10 cellular contexts compared by ENCODE assay signal in genomic region chr5:119354522-119355243, GRCh38. TPM values are rescaled to one million over a fixed set of nuclear protein-coding genes. Genes with fewer than 3 reads are reported as not detected.
DNase-seq lines count a peak whose midpoint lies in the region; ATAC-seq and TF ChIP-seq lines count a peak whose summit lies in the region.
"Had no signal": no experiment of that assay in that cellular context is flagged by ENCODE, and none has a peak within 500 bp of the region (broad histone marks: within the 10 kb centered on the region; RNA-seq: fewer than 3 reads in every experiment).

No MANE protein-coding gene starts in this region.

- H3K9me2 ChIP-seq in GM23338 (ENCODE audit: insufficient read depth): no peaks in the 10 kb centered on the region; the same call in 1 of the 2 replicates

- no peak overlapping the region for H3K4me3 Mint-ChIP-seq in GM23338
- H3K4me3 Mint-ChIP-seq in activated T-helper 17 cell treated with anti-CD3 and anti-CD28 coated beads, Interleukin-2, amount 50 U/mL, for 72 hours: peak overlapping the region; percentile 85
- H3K4me3 Mint-ChIP-seq in mesothelial cell of epicardium: peak overlapping the region; percentile 91

- H3K9ac ChIP-seq in BLaER1 treated with 17β-estradiol and CSF1 and Interleukin-3, amounts not matched to agents 10 nM and 100 nM: peak overlapping the region in 9 of 11 experiments; percentile 73 to 82 (median 79); a peak in 13 of 22 replicates

- peak overlapping the region in 9 of 10 experiments; percentile 63 to 83 (median 66); a peak in 16 of 20 replicates for H3K4me3 ChIP-seq in BLaER1 treated with 17β-estradiol and CSF1 and Interleukin-3, amounts not matched to agents 10 nM and 100 nM
- H3K4me3 ChIP-seq in GM23338 (peak overlapping the region; percentile 67), WERI-Rb-1 (ENCODE audit: low read depth, low read length) (no peak overlapping the region)

- H3K9me3 Mint-ChIP-seq in GM23338 (no peaks in the 10 kb centered on the region), mesothelial cell of epicardium (no peaks in the 10 kb centered on the region)
- H3K9me3 Mint-ChIP-seq in activated T-helper 17 cell treated with anti-CD3 and anti-CD28 coated beads, Interleukin-2, amount 50 U/mL, for 72 hours: no peaks in the 10 kb centered on the region

- peak overlapping the region; percentile 64 to 91 (median 76) for H3K4me2 ChIP-seq in BLaER1 treated with 17β-estradiol and CSF1 and Interleukin-3, amounts not matched to agents 10 nM and 100 nM
- peak overlapping the region; percentile 86 for H3K4me2 ChIP-seq in GM23338

- peak overlapping the region in 8 of 11 experiments; percentile 28 to 85 (median 74); a peak in 10 of 22 replicates for H3K27ac ChIP-seq in BLaER1 treated with 17β-estradiol and CSF1 and Interleukin-3, amounts not matched to agents 10 nM and 100 nM
- H3K27ac ChIP-seq in GM23338 (ENCODE audit: low read depth): no peak overlapping the region
- H3K27ac ChIP-seq in WERI-Rb-1: no peak overlapping the region
- H3K27ac ChIP-seq: HL-60 had no signal

- peaks cover 46 to 61% (median 54%) of the 10 kb centered on the region in 10 experiments for H3K4me1 ChIP-seq in BLaER1 treated with 17β-estradiol and CSF1 and Interleukin-3, amounts not matched to agents 10 nM and 100 nM
- H3K4me1 ChIP-seq in GM23338 (ENCODE audit: insufficient read depth): peaks cover 64% of the 10 kb centered on the region

- ATAC-seq in GM23338 (peak; percentile 2; the same call in 2 of the 3 replicates), HG02623 (IDR thresholded peaks at IDR 0.05; ENCODE audit: unreplicated experiment) (no peak)
- ATAC-seq in activated T-helper 17 cell treated with anti-CD3 and anti-CD28 coated beads, Interleukin-2, amount 50 U/mL, for 72 hours (replicated peaks): no peak

- DNase-seq in GM23338 (ENCODE audit: low spot score) (no peak), mesothelial cell of epicardium (ENCODE audit: low spot score in 2 of 2, unreplicated experiment in 2 of 2) (no peak), WERI-Rb-1 (no peak), NCI-H1436 treated with DMSO at 0.1 percent for 48 hours (lab: John Stamatoyannopoulos, UW) (no peak), hippocampal formation (lab: John Stamatoyannopoulos, UW) (no peak)
- DNase-seq: NCI-H774 had no signal

- H2AFZ ChIP-seq in GM23338: 0 out of 2 replicates have a peak overlapping the region, but pooled peaks have one; percentile 26

- H3K36me3 Mint-ChIP-seq in GM23338 (ENCODE audit: low read depth) (no peaks in the 10 kb centered on the region), mesothelial cell of epicardium (no peaks in the 10 kb centered on the region)
- peaks cover 67% of the 10 kb centered on the region for H3K36me3 Mint-ChIP-seq in activated T-helper 17 cell treated with anti-CD3 and anti-CD28 coated beads, Interleukin-2, amount 50 U/mL, for 72 hours (ENCODE audit: low read depth)

- H3K36me3 ChIP-seq in BLaER1 treated with 17β-estradiol and CSF1 and Interleukin-3, amounts not matched to agents 10 nM and 100 nM: peaks cover 0 to 7% (median 0%) of the 10 kb centered on the region in 11 experiments; a peak in 2 of 22 replicates
- H3K36me3 ChIP-seq in GM23338 (ENCODE audit: insufficient read depth) (no peaks in the 10 kb centered on the region), WERI-Rb-1 (no peaks in the 10 kb centered on the region)

- H4K20me1 ChIP-seq in BLaER1 treated with 17β-estradiol and CSF1 and Interleukin-3, amounts not matched to agents 10 nM and 100 nM: peaks cover 0 to 54% (median 34%) of the 10 kb centered on the region in 11 experiments; a peak in 19 of 22 replicates
- H4K20me1 ChIP-seq in GM23338 (replicated peaks; ENCODE audit: insufficient read depth): no peaks in the 10 kb centered on the region

- no peaks in the 10 kb centered on the region for H3F3A ChIP-seq in GM23338 (replicated peaks; ENCODE audit: low read depth)

- H3K27ac Mint-ChIP-seq in GM23338 (no peak overlapping the region), mesothelial cell of epicardium (peak overlapping the region; percentile 8)
- H3K27ac Mint-ChIP-seq in activated T-helper 17 cell treated with anti-CD3 and anti-CD28 coated beads, Interleukin-2, amount 50 U/mL, for 72 hours: peak overlapping the region; percentile 92

- H3K27me3 ChIP-seq in BLaER1 treated with 17β-estradiol and CSF1 and Interleukin-3, amounts not matched to agents 10 nM and 100 nM: peaks cover 0 to 43% (median 35%) of the 10 kb centered on the region in 11 experiments; a peak in 19 of 22 replicates
- H3K27me3 ChIP-seq in GM23338 (ENCODE audit: insufficient read depth): peaks cover 29% of the 10 kb centered on the region; the same call in 1 of the 2 replicates
- H3K27me3 ChIP-seq in WERI-Rb-1 (ENCODE audit: insufficient read depth, low read depth, severe bottlenecking): no peaks in the 10 kb centered on the region

- H3K79me2 ChIP-seq in GM23338 (replicated peaks; ENCODE audit: insufficient read depth): peaks cover 5% of the 10 kb centered on the region

- H3K27me3 Mint-ChIP-seq in GM23338 (ENCODE audit: insufficient read depth, low read depth, poor library complexity) (peaks cover 6% of the 10 kb centered on the region), mesothelial cell of epicardium (ENCODE audit: low read depth) (no peaks in the 10 kb centered on the region)
- H3K27me3 Mint-ChIP-seq in activated T-helper 17 cell treated with anti-CD3 and anti-CD28 coated beads, Interleukin-2, amount 50 U/mL, for 72 hours: no peaks in the 10 kb centered on the region

- H3K4me1 Mint-ChIP-seq in GM23338: peaks cover 55% of the 10 kb centered on the region
- peaks cover 43% of the 10 kb centered on the region for H3K4me1 Mint-ChIP-seq in activated T-helper 17 cell treated with anti-CD3 and anti-CD28 coated beads, Interleukin-2, amount 50 U/mL, for 72 hours
- H3K4me1 Mint-ChIP-seq in mesothelial cell of epicardium: peaks cover 56% of the 10 kb centered on the region

- peaks cover 0 to 9% (median 0%) of the 10 kb centered on the region in 11 experiments; a peak in 4 of 22 replicates for H3K9me3 ChIP-seq in BLaER1 treated with 17β-estradiol and CSF1 and Interleukin-3, amounts not matched to agents 10 nM and 100 nM (replicated peaks in 1 of 11)
- H3K9me3 ChIP-seq in WERI-Rb-1 (ENCODE audit: severe bottlenecking): no peaks in the 10 kb centered on the region

- TF ChIP-seq CTCF in GM23338 (conservative IDR thresholded peaks at IDR 0.05; ENCODE audit: low read depth in 2 of 2) (no peak), mesothelial cell of epicardium (IDR thresholded peaks at IDR 0.05; ENCODE audit: unreplicated experiment) (no peak), WERI-Rb-1 (IDR thresholded peaks at IDR 0.05; ENCODE audit: low read depth, low read length) (no peak)

TF ChIP-seq in GM23338, 12 proteins besides CTCF, POLR2A, EP300 and RAD21:
- no peak for TF ChIP-seq POLR2AphosphoS5 (IDR thresholded peaks at IDR 0.05; ENCODE audit: low read depth)
- TF ChIP-seq EZH2 (IDR thresholded peaks at IDR 0.05; ENCODE audit: low read depth, unreplicated experiment): no peak

RNA-seq across cellular contexts. Expression of gene TNFAIP8, which starts 1.1 kb away (rescaled TPM):
- 29.2 and 30.1 TPM in 2 replicates for total RNA-seq in GM23338 (2014; rRNA removed; shearing (Covaris generic))
- polyA plus RNA-seq in GM23338 (2016; fragmentation: Nextera tagmentation; extraction: Ambion mirVana): 10.6 and 12.8 TPM in 2 replicates
- total RNA-seq in activated T-helper 17 cell treated with anti-CD3 and anti-CD28 coated beads, Interleukin-2, amount 50 U/mL, for 72 hours: 100 to 1,000 TPM; 129 to 170 TPM
- total RNA-seq in mesothelial cell of epicardium: 26.5 to 33.3 TPM (median 28.6 TPM) in 3 replicates

Comparison
In these comparisons a context has a peak if more than half of its experiments do, and no peak if none do; other contexts are left out.
1. H3K27ac ChIP-seq: peak in BLaER1 treated with 17β-estradiol and CSF1 and Interleukin-3, amounts not matched to agents 10 nM and 100 nM (8 of 11); none in GM23338 (single experiment) and WERI-Rb-1 (single experiment).